ENCODE assay signal across 15 cellular contexts in the genomic region with DNA sequence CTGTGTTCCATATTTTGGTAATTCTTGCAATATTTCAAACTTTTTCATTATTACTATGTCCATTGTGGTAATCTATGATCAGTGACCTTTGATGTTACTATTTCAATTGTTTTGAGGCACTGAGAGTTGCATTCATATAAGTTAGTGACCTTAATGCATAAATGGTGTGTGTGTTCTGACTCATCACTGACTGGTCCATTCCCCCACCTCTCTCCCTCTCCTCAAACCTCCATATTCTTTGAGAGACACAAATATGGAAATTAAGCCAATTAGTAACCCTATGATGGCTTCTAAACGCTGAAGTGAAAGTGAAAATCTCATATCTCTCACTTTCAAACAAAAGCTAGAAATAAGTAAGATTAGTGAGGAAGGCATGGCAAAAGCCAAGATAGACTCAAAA.
A peak's percentile ranks its signal among the peaks of the same experiment; 100 is the strongest.
DNase-seq lines count a peak whose midpoint lies in the region; ATAC-seq lines count a peak whose summit lies in the region.
"Had no signal": no experiment of that assay in that cellular context is flagged by ENCODE, and none has a peak within 500 bp of the region (broad histone marks: within the 10 kb centered on the region; RNA-seq: fewer than 3 reads in every experiment).

No MANE protein-coding gene starts in this region.

- DNase-seq in LoVo (ENCODE audit: low spot score): no peak
- no peak for DNase-seq in superior temporal gyrus (ENCODE audit: extremely low spot score)
- no peak for DNase-seq in nucleus accumbens (lab: John Stamatoyannopoulos, UW)
- DNase-seq: CD8-positive, alpha-beta T cell; COR-L47; DND-41; GDM1; GOT3; H9 had no signal

- ATAC-seq in GM18508 (IDR thresholded peaks at IDR 0.05; ENCODE audit: insufficient read depth, unreplicated experiment): peak; percentile 66
- peak; percentile 70 for ATAC-seq in GM18868 (IDR thresholded peaks at IDR 0.05; ENCODE audit: unreplicated experiment)
- ATAC-seq in HG02870 (IDR thresholded peaks at IDR 0.05; ENCODE audit: unreplicated experiment): peak; percentile 79
- peak; percentile 73 for ATAC-seq in HG03354 (IDR thresholded peaks at IDR 0.05; ENCODE audit: poor library complexity, severe bottlenecking, unreplicated experiment)
- no peak for ATAC-seq in GM21515 (IDR thresholded peaks at IDR 0.05; ENCODE audit: unreplicated experiment)
- ATAC-seq: CD8-positive, alpha-beta T cell; HepG2 had no signal
